26 cellular contexts compared by ENCODE assay signal in the genomic region with DNA sequence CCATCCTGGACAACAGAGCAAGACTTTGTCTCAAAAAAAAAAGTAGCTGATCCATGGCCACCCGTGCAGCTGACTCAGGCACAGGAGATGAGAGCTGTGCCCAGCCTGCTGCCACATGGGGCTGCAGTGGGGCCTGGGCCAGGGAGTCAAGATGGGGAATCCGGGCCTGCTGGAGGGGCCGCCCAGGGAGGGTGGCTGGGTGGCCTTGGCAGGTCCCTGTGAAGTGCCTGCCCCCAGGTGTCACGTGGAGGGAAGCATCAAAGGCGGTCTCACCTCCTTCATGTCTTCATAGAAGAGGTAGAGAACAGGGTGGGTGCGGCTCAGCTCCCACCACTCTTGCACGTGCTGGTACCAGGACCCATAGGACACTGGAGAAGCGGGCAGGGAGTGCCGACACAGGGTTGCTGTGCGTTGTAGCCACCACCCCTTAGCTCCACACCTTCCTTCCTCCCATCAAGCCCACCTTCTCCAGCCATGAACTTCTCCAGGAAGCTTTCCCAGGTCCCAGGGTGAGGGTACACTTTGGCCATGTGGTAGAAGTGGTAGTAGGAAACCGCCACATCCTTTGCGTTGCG. TPM values are rescaled to one million over a fixed set of nuclear protein-coding genes. Genes with fewer than 3 reads are reported as not detected.
"Had no signal": no experiment of that assay in that cellular context is flagged by ENCODE, and none has a peak within 500 bp of the region (broad histone marks: within the 10 kb centered on the region; RNA-seq: fewer than 3 reads in every experiment).

No MANE protein-coding gene starts in this region.

- ATAC-seq: activated CD8-positive, alpha-beta T cell treated with anti-CD3 and anti-CD28 coated beads, Interleukin-2, amount 10 ng/mL, durations not matched to agents 7 days and 5 days; mucosa of descending colon; sciatic nerve had no signal

- H3K9me3 Mint-ChIP-seq: activated CD4-positive, alpha-beta T cell treated with anti-CD3 and anti-CD28 coated beads, Interleukin-2, amount 10 ng/mL, durations not matched to agents 24 days and 14 days; activated T-cell treated with anti-CD3 and anti-CD28 coated beads, Interleukin-2, amount 50 U/mL, for 24 hours; naive B cell; stimulated activated naive CD8-positive, alpha-beta T cell treated with anti-CD3 and anti-CD28 coated beads, Interleukin-15, Interleukin-2, amounts not matched to agents 100 ng/mL and 50 ng/mL, for 24 hours had no signal

- H3K4me1 Mint-ChIP-seq: activated CD4-positive, alpha-beta T cell treated with anti-CD3 and anti-CD28 coated beads, Interleukin-2, amount 10 ng/mL, durations not matched to agents 24 days and 14 days had no signal

- H3K4me2 ChIP-seq: smooth muscle cell had no signal

- H3K27ac ChIP-seq: brain microvascular endothelial cell, parathyroid adenoma, vagina had no signal

- H2AFZ ChIP-seq: parathyroid adenoma had no signal

- H3K4me1 ChIP-seq: vagina had no signal

- H3K79me2 ChIP-seq: parathyroid adenoma had no signal

- H3K27ac Mint-ChIP-seq: activated CD4-positive, alpha-beta T cell treated with anti-CD3 and anti-CD28 coated beads, Interleukin-2, amount 10 ng/mL, durations not matched to agents 24 days and 14 days; stimulated activated naive CD8-positive, alpha-beta T cell treated with anti-CD3 and anti-CD28 coated beads, Interleukin-15, Interleukin-2, amounts not matched to agents 100 ng/mL and 50 ng/mL, for 24 hours had no signal

- H3K4me3 ChIP-seq: mucosa of descending colon, smooth muscle cell, vagina had no signal

- DNase-seq: activated CD4-positive, alpha-beta T cell treated with anti-CD3 and anti-CD28 coated beads, Interleukin-2, amount 10 ng/mL, durations not matched to agents 24 days and 14 days; activated CD4-positive, CD25-positive, alpha-beta regulatory T cell; activated CD8-positive, alpha-beta T cell treated with anti-CD3 and anti-CD28 coated beads, Interleukin-2, amount 10 ng/mL, durations not matched to agents 7 days and 5 days; activated naive CD4-positive, alpha-beta T cell treated with anti-CD3 and anti-CD28 coated beads, Interleukin-2, amount 50 U/mL, for 16 hours; activated T-cell treated with anti-CD3 and anti-CD28 coated beads, Interleukin-2, amount 50 U/mL, for 24 hours; anterior cingulate cortex; brain microvascular endothelial cell; central memory CD4-positive, alpha-beta T cell; erythroblast; head of caudate nucleus; kidney glomerular epithelial cell; mesenchymal stem cell; mucosa of descending colon; naive B cell; T1000; trophoblast cell had no signal

- H3K9ac ChIP-seq: parathyroid adenoma had no signal

- H3K4me3 Mint-ChIP-seq: activated CD4-positive, alpha-beta T cell treated with anti-CD3 and anti-CD28 coated beads, Interleukin-2, amount 10 ng/mL, durations not matched to agents 24 days and 14 days; activated CD8-positive, alpha-beta T cell treated with anti-CD3 and anti-CD28 coated beads, Interleukin-2, amount 10 ng/mL, durations not matched to agents 7 days and 5 days; activated T-cell treated with anti-CD3 and anti-CD28 coated beads, Interleukin-2, amount 50 U/mL, for 24 hours; naive B cell; stimulated activated naive CD8-positive, alpha-beta T cell treated with anti-CD3 and anti-CD28 coated beads, Interleukin-15, Interleukin-2, amounts not matched to agents 100 ng/mL and 50 ng/mL, for 24 hours had no signal

- H3K9me3 ChIP-seq: mucosa of descending colon, vagina had no signal

- H3K27me3 Mint-ChIP-seq: activated CD4-positive, alpha-beta T cell treated with anti-CD3 and anti-CD28 coated beads, Interleukin-2, amount 10 ng/mL, durations not matched to agents 24 days and 14 days; activated T-cell treated with anti-CD3 and anti-CD28 coated beads, Interleukin-2, amount 50 U/mL, for 24 hours; stimulated activated naive CD8-positive, alpha-beta T cell treated with anti-CD3 and anti-CD28 coated beads, Interleukin-15, Interleukin-2, amounts not matched to agents 100 ng/mL and 50 ng/mL, for 24 hours had no signal

- H3K27me3 ChIP-seq: brain microvascular endothelial cell, vagina had no signal

- FAIRE-seq: colon, endometrium, frontal cortex had no signal

RNA-seq across cellular contexts. Expression of a gene that starts 3.8 kb away (rescaled TPM):
- total RNA-seq: lower leg skin, smooth muscle cell, vagina had no signal
- polyA plus RNA-seq: smooth muscle cell had no signal

RNA-seq across cellular contexts. Expression of a gene that starts 16.8 kb away (rescaled TPM):
- total RNA-seq: smooth muscle cell had no signal

RNA-seq across cellular contexts. Expression of a gene that starts 44.8 kb away (rescaled TPM):
- total RNA-seq: frontal cortex, lower leg skin, smooth muscle cell, vagina had no signal

RNA-seq across cellular contexts. Expression of a gene that starts 54.3 kb away (rescaled TPM):
- total RNA-seq: activated CD4-positive, alpha-beta T cell treated with anti-CD3 and anti-CD28 coated beads, Interleukin-2, amount 10 ng/mL, durations not matched to agents 24 days and 14 days; activated CD8-positive, alpha-beta T cell treated with anti-CD3 and anti-CD28 coated beads, Interleukin-2, amount 10 ng/mL, durations not matched to agents 7 days and 5 days; T-helper 1 cell treated with Interleukin-12 subunit alpha and Interleukin-12 subunit beta and Interleukin-4 antibody, amounts not matched to agents 30 ng/mL and 1 ng/mL, for 36 hours had no signal
